Comparison of ENCODE assay signal across 8 cellular contexts in the genomic region with DNA sequence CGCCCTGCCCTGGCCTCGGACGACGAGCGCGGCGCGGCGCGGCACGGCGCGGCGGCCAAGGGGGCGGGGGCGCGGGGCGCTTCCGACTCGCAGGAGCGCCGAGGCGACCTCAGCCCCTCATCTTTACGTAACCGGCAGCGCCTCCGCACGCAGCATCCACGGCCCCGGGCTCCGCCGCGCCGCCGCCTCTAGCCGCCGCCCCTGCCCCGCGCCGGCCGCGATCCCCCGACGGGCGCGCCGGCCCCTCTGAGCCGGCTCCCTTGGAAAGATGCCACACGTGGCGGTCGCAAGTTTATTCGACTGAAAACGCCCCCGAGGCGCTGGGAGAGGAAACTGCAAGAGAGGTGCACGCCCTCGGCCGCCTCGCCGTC. TPM values are rescaled to one million over a fixed set of nuclear protein-coding genes. Genes with fewer than 3 reads are reported as not detected.
DNase-seq lines count a peak whose midpoint lies in the region; ATAC-seq, FAIRE-seq and TF ChIP-seq lines count a peak whose summit lies in the region.

No MANE protein-coding gene starts in this region.

- no peaks in the 10 kb centered on the region for H3K9me3 Mint-ChIP-seq in stimulated activated naive B cell treated with anti-CD40 and anti-IgM and Interleukin-4, amounts not matched to agents 10 μg/mL and 1 μg/mL and 100 μg/mL, for 72 hours

- intact Hi-C loops in K562 (cut with micrococcal nuclease), result loop anchor here (2.0 to 5.0 kb wide), 2 partner anchors 15 to 61 kb away; no protein-coding TSS in a partner anchor

- H3K27ac Mint-ChIP-seq in stimulated activated naive B cell treated with anti-CD40 and anti-IgM and Interleukin-4, amounts not matched to agents 10 μg/mL and 1 μg/mL and 100 μg/mL, for 72 hours, result peak overlapping the region; percentile 100

- no peaks in the 10 kb centered on the region for H3K9me3 ChIP-seq in A549
- no peaks in the 10 kb centered on the region for H3K9me3 ChIP-seq in K562 (replicated peaks; ENCODE audit: control insufficient read depth, insufficient read depth, low read depth, low read length)
- no peaks in the 10 kb centered on the region for H3K9me3 ChIP-seq in keratinocyte (ENCODE audit: control insufficient read depth, low read depth, low read length)

- H3K79me2 ChIP-seq in K562 (ENCODE audit: control insufficient read depth, insufficient read depth, low read length), result peaks cover 46% of the 10 kb centered on the region
- no peaks in the 10 kb centered on the region for H3K79me2 ChIP-seq in keratinocyte (ENCODE audit: control insufficient read depth, insufficient read depth, low read length)

- H3K4me1 ChIP-seq in A549 (peaks cover 13% of the 10 kb centered on the region; the same call in 2 of the 3 replicates), K562 (replicated peaks in 1 of 2; ENCODE audit: control insufficient read depth in 2 of 2, insufficient read depth in 2 of 2, low read length in 2 of 2) (peaks cover 20 to 22% of the 10 kb centered on the region in 2 experiments; a peak in 4 of 5 replicates), keratinocyte (ENCODE audit: control insufficient read depth, extremely low read depth, insufficient read depth, low read length) (peaks cover 23% of the 10 kb centered on the region)

- peak overlapping the region; percentile 88 for H2AFZ ChIP-seq in K562 (ENCODE audit: low read depth, low read length)
- H2AFZ ChIP-seq in keratinocyte (ENCODE audit: control insufficient read depth, low read length), result peak overlapping the region; percentile 84

- POLR2A ChIA-PET in A549 (lab: Yijun Ruan, JAX), result interaction anchor here (1.2 kb wide), 1 partner anchor 71 kb away, joined by 5 read pairs; no protein-coding TSS in a partner anchor
- POLR2A ChIA-PET in K562 (lab: Yijun Ruan, JAX), result interaction anchor here (0.8 to 3.5 kb wide), 3 partner anchors 14 to 90 kb away, joined by 3 to 18 read pairs (median 5); no protein-coding TSS in a partner anchor

- CTCF ChIA-PET in A549 (lab: Yijun Ruan, JAX) (interaction anchor here (1.3 to 2.6 kb wide), 3 partner anchors 13 to 189 kb away, joined by 3 to 12 read pairs (median 7); no protein-coding TSS in a partner anchor), K562 (lab: Yijun Ruan, JAX; ENCODE audit: low intra/inter-chr PET ratio) (no interaction called here)

- H3K4me2 ChIP-seq in A549 (peak overlapping the region; percentile 87), K562 (ENCODE audit: insufficient read depth, low read length) (peak overlapping the region; percentile 95), keratinocyte (ENCODE audit: control insufficient read depth, extremely low read depth, insufficient read depth, low read depth, low read length) (peak overlapping the region; percentile 87)

- peaks cover 0 to 4% of the 10 kb centered on the region in 2 donors for H3K36me3 Mint-ChIP-seq in stimulated activated naive B cell treated with anti-CD40 and anti-IgM and Interleukin-4, amounts not matched to agents 10 μg/mL and 1 μg/mL and 100 μg/mL, for 72 hours

- H3K27me3 Mint-ChIP-seq in stimulated activated naive B cell treated with anti-CD40 and anti-IgM and Interleukin-4, amounts not matched to agents 10 μg/mL and 1 μg/mL and 100 μg/mL, for 72 hours, result no peaks in the 10 kb centered on the region

- DNase-seq in A549 (ENCODE audit: low read depth in 1 of 2, low spot score in 1 of 2) (no peak), GM12865 (ENCODE audit: low read depth) (no peak), NCI-H69 (lab: John Stamatoyannopoulos, UW) (peak; percentile 90), K562 (ENCODE audit: extremely low read depth in 1 of 4, low spot score in 3 of 4) (peak in 3 of 4 experiments; percentile 46 to 62 (median 51)), keratinocyte (ENCODE audit: low read depth, low spot score) (no peak), NCI-H2081 treated with DMSO at 0.1 percent for 48 hours (lab: John Stamatoyannopoulos, UW) (no peak)
- DNase-seq in stimulated activated naive B cell treated with anti-CD40 and anti-IgM and Interleukin-4, amounts not matched to agents 10 μg/mL and 1 μg/mL and 100 μg/mL, for 72 hours, result no peak

- 0% methylated on average over 1 of the region's 60 CpGs for WGBS in A549 (ENCODE audit: missing lambda C conversion rate)
- WGBS in K562 (ENCODE audit: insufficient coverage, low coverage, missing lambda C conversion rate), result under 1% methylated on average over 42 of the region's 60 CpGs

- no peak for FAIRE-seq in A549 (lab: Jason Lieb, UNC)
- no peak for FAIRE-seq in K562 (lab: Jason Lieb, UNC)
- no peak for FAIRE-seq in keratinocyte (lab: Jason Lieb, UNC)

- H4K20me1 ChIP-seq in K562 (replicated peaks; ENCODE audit: control insufficient read depth, insufficient read depth, low read length) (no peaks in the 10 kb centered on the region; the same call in 1 of the 2 replicates), keratinocyte (ENCODE audit: control insufficient read depth, extremely low read depth, insufficient read depth, low read length) (no peaks in the 10 kb centered on the region)

- TF ChIP-seq EP300 in A549 (IDR thresholded peaks at IDR 0.05), result no peak
- no peak for TF ChIP-seq EP300 in K562 (IDR thresholded peaks at IDR 0.05; ENCODE audit: low read length)

- no TSS peak for BruUV-seq in K562 (replicated peaks; lab: Mats Ljungman, UMichigan)

- H3K9ac ChIP-seq in K562 (ENCODE audit: insufficient read depth in 1 of 2, low read depth in 2 of 2, low read length in 2 of 2) (peak overlapping the region; percentile 87 to 98), keratinocyte (ENCODE audit: control insufficient read depth, extremely low read depth, insufficient read depth, low read length) (peak overlapping the region; percentile 94)

- no peaks in the 10 kb centered on the region for H3K27me3 ChIP-seq in K562 (ENCODE audit: control insufficient read depth in 2 of 2, insufficient read depth in 2 of 2, low read length in 2 of 2)
- H3K27me3 ChIP-seq in keratinocyte (ENCODE audit: control insufficient read depth, extremely low read depth, insufficient read depth, low read length), result no peaks in the 10 kb centered on the region

- H3K27ac ChIP-seq in A549 (peak overlapping the region; percentile 82 to 89), K562 (ENCODE audit: extremely low read depth, low read depth, low read length) (peak overlapping the region; percentile 99), keratinocyte (ENCODE audit: control insufficient read depth, insufficient read depth, low read length) (peak overlapping the region; percentile 93)

- peak overlapping the region; percentile 93 to 100 for H3K4me3 Mint-ChIP-seq in stimulated activated naive B cell treated with anti-CD40 and anti-IgM and Interleukin-4, amounts not matched to agents 10 μg/mL and 1 μg/mL and 100 μg/mL, for 72 hours

- peak overlapping the region; percentile 64 for H3K4me3 ChIP-seq in A549
- peak overlapping the region; percentile 57 for H3K4me3 ChIP-seq in GM12865 (ENCODE audit: low read depth, low read length)
- peak overlapping the region; percentile 74 for H3K4me3 ChIP-seq in K562
- H3K4me3 ChIP-seq in keratinocyte (ENCODE audit: control insufficient read depth in 2 of 3, extremely low read depth in 1 of 3, insufficient read depth in 2 of 3, low read depth in 1 of 3, low read length in 3 of 3), result peak overlapping the region; percentile 68 to 89 (median 88)

- no peak for TF ChIP-seq POLR2A in A549 (IDR thresholded peaks at IDR 0.05; ENCODE audit: low read length)
- no peak for TF ChIP-seq POLR2A in K562 (conservative IDR thresholded peaks at IDR 0.05)

- no peaks in the 10 kb centered on the region for H3K9me1 ChIP-seq in K562 (ENCODE audit: control insufficient read depth, insufficient read depth, low read length)
- H3K9me1 ChIP-seq in keratinocyte (ENCODE audit: control insufficient read depth, extremely low read depth, insufficient read depth, low read length), result no peaks in the 10 kb centered on the region

- ATAC-seq in A549 (peak in 1 of 2 experiments; percentile 39; a peak in 4 of 6 replicates), HG02642 (IDR thresholded peaks at IDR 0.05; ENCODE audit: poor library complexity, unreplicated experiment) (peak; percentile 26), K562 (peak; percentile 25)
- ATAC-seq in stimulated activated naive B cell treated with anti-CD40 and anti-IgM and Interleukin-4, amounts not matched to agents 10 μg/mL and 1 μg/mL and 100 μg/mL, for 72 hours (replicated peaks), result peak; percentile 34 to 44

- no peak for TF ChIP-seq CTCF in A549 (IDR thresholded peaks at IDR 0.05)
- TF ChIP-seq CTCF in GM12865 (IDR thresholded peaks at IDR 0.05; ENCODE audit: insufficient read depth, low read depth, low read length, missing control alignments), result no peak
- TF ChIP-seq CTCF in K562 (IDR thresholded peaks at IDR 0.05 in 2 of 3, conservative IDR thresholded peaks at IDR 0.05 in 1 of 3; ENCODE audit: insufficient read depth in 2 of 3, low read depth in 1 of 3, low read length in 3 of 3), result no peak
- TF ChIP-seq CTCF in keratinocyte (optimal IDR thresholded peaks at IDR 0.05 in 1 of 3, IDR thresholded peaks at IDR 0.05 in 1 of 3, conservative IDR thresholded peaks at IDR 0.05 in 1 of 3; ENCODE audit: extremely low read depth in 1 of 3, insufficient read depth in 2 of 3, low read length in 3 of 3), result no peak

- H3K4me1 Mint-ChIP-seq in stimulated activated naive B cell treated with anti-CD40 and anti-IgM and Interleukin-4, amounts not matched to agents 10 μg/mL and 1 μg/mL and 100 μg/mL, for 72 hours, result peaks cover 26 to 36% of the 10 kb centered on the region in 2 donors

- no peaks in the 10 kb centered on the region for H3K36me3 ChIP-seq in K562 (ENCODE audit: control insufficient read depth, insufficient read depth, low read length)
- no peaks in the 10 kb centered on the region for H3K36me3 ChIP-seq in keratinocyte (ENCODE audit: control insufficient read depth in 2 of 2, extremely low read depth in 1 of 2, insufficient read depth in 2 of 2, low read length in 2 of 2)

- in situ Hi-C loops in K562 (cut with MboI), result no loop called here

- dilution Hi-C loops in keratinocyte (cut with MboI; ENCODE audit: extremely low pct_ligation_motif_present, low sequenced_read_pairs), result no loop called here

- TF ChIP-seq RAD21 in A549 (conservative IDR thresholded peaks at IDR 0.05 in 1 of 2, IDR thresholded peaks at IDR 0.05 in 1 of 2), result no peak
- TF ChIP-seq RAD21 in K562 (CRISPR knock-in tag; conservative IDR thresholded peaks at IDR 0.05 in 1 of 2, IDR thresholded peaks at IDR 0.05 in 1 of 2), result no peak

RNA-seq across cellular contexts. Expression of a gene that starts 1.0 kb away (rescaled TPM):
- 3.1 and 3.9 TPM in 2 replicates for polyA plus RNA-seq in A549 (2011; rRNA removed)
- 0.41 and 0.62 TPM in 2 replicates for polyA plus RNA-seq in A549 (2012; cell fraction: cytosol; rRNA removed)
- 0.38 and 0.50 TPM in 2 replicates for polyA plus RNA-seq in A549 (2012; cell fraction: nucleus; rRNA removed)
- 0.52 to 0.84 TPM (median 0.76 TPM) in 3 replicates for polyA plus RNA-seq in A549 (2017; fragmentation: RNase III; extraction: RNeasy Plus Mini Kit Qiagen cat#74134 plus additional on column Dnase treatment)
- 2.3 and 2.7 TPM in 2 replicates for polyA minus RNA-seq in A549 (2011; rRNA and poly(A)+ RNA removed)
- total RNA-seq in K562 (2011; cell fraction: chromatin; rRNA removed; ENCODE audit: low replicate concordance), result 3.9 and 5.8 TPM in 2 replicates
- 4.7 and 6.2 TPM in 2 replicates for total RNA-seq in K562 (2011; cell fraction: nucleolus; rRNA removed)
- total RNA-seq in K562 (2011; cell fraction: nucleoplasm; rRNA removed), result 5.8 and 8.8 TPM in 2 replicates
- 8.5 and 9.7 TPM in 2 replicates for total RNA-seq in K562 (2014; rRNA removed)
- 7.3 and 8.8 TPM in 2 replicates for total RNA-seq in K562 (2014; rRNA removed; fragmentation: Illumina TruSeq; extraction: Trizol)
- 4.7 and 4.8 TPM in 2 replicates for total RNA-seq in K562 (2015; rRNA removed; fragmentation: Illumina TruSeq; extraction: Trizol)
- total RNA-seq in K562 (2021), result 9.8 and 11.9 TPM in 2 replicates
- 6.2 and 6.9 TPM in 2 replicates for polyA plus RNA-seq in K562 (2011; rRNA removed)
- 3.8 and 3.9 TPM in 2 replicates for polyA plus RNA-seq in K562 (2011; cell fraction: cytosol; rRNA removed)
- 2.6 and 2.7 TPM in 2 replicates for polyA plus RNA-seq in K562 (2011; cell fraction: nucleus; rRNA removed)
- polyA plus RNA-seq in K562 (2012), result 5.6 and 7.2 TPM in 2 replicates
- 9.6 and 10.1 TPM in 2 replicates for polyA plus RNA-seq in K562 (2014; fragmentation: Illumina TruSeq; extraction: Trizol)
- 1 to 10 TPM; 3.3 to 4.8 TPM for polyA plus RNA-seq in K562 (2014; fragmentation: Nextera tagmentation; extraction: Ambion mirVana)
- polyA plus RNA-seq in K562 (2014; rRNA removed), result 6.5 and 6.9 TPM in 2 replicates
- 6.8 and 8.0 TPM in 2 replicates for polyA minus RNA-seq in K562 (2011; rRNA and poly(A)+ RNA removed)
- 4.5 and 5.0 TPM in 2 replicates for polyA minus RNA-seq in K562 (2011; cell fraction: cytosol; rRNA and poly(A)+ RNA removed)
- 3.4 and 4.4 TPM in 2 replicates for polyA minus RNA-seq in K562 (2011; cell fraction: nucleus; rRNA and poly(A)+ RNA removed)
- polyA plus RNA-seq in keratinocyte, result 2.4 to 4.5 TPM (median 3.0 TPM) in 3 replicates
- polyA plus RNA-seq in keratinocyte (2011; ENCODE audit: low read depth), result 2.4 TPM
- polyA plus RNA-seq in keratinocyte (2011; cell fraction: cytosol; rRNA removed), result 2.2 and 3.4 TPM in 2 replicates
- 3.3 and 3.6 TPM in 2 replicates for polyA plus RNA-seq in keratinocyte (2011; cell fraction: nucleus; rRNA removed)
- polyA plus RNA-seq in keratinocyte (2012; ENCODE audit: low replicate concordance), result 2.3 and 4.8 TPM in 2 replicates
- polyA minus RNA-seq in keratinocyte, result 1.4 to 2.3 TPM (median 2.2 TPM) in 3 replicates
- 2.9 TPM for polyA minus RNA-seq in keratinocyte (2011; cell fraction: cytosol; rRNA and poly(A)+ RNA removed)
- 2.8 and 3.9 TPM in 2 replicates for polyA minus RNA-seq in keratinocyte (2011; cell fraction: nucleus; rRNA and poly(A)+ RNA removed)

Comparison
In these comparisons a context has a peak if more than half of its experiments do, and no peak if none do; other contexts are left out.
1. DNase-seq: peak in NCI-H69 (single experiment) and K562 (3 of 4); none in A549 (0 of 2), GM12865 (single experiment), keratinocyte (single experiment), stimulated activated naive B cell treated with anti-CD40 and anti-IgM and Interleukin-4, amounts not matched to agents 10 μg/mL and 1 μg/mL and 100 μg/mL, for 72 hours (single experiment) and NCI-H2081 treated with DMSO at 0.1 percent for 48 hours (single experiment).
2. Peak in every context shown above with its lines, with median percentiles within 50 percentile points of each other: H3K27ac ChIP-seq, H3K4me2 ChIP-seq and H3K4me3 ChIP-seq.